ENCODE assay signal across 20 cellular contexts in the genomic region with DNA sequence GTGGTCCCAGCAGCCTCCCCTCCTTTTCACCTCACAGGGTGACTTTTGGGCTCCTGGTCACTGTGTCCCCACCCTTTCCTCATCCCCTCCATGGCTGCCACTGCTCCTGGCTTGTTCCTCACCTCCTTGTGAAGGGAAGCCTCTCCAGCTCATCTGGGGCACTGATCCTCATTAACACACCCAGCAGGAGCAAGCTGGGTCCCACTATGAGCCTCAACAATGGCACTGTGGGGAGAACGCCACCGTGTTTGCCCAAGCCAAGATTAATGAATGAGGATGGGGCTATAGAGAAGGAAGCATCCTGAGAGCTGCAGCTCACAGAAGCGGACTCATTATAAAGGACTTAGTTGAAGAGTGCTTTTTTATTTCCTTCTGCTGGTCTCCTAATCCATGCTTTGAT.
"Had no signal": no experiment of that assay in that cellular context is flagged by ENCODE, and none has a peak within 500 bp of the region (broad histone marks: within the 10 kb centered on the region; RNA-seq: fewer than 3 reads in every experiment).

No MANE protein-coding gene starts in this region.

- H3K36me3 Mint-ChIP-seq: naive B cell had no signal

- H3K4me3 ChIP-seq: coronary artery, heart left ventricle, right atrium auricular region, sigmoid colon, skin epidermis, stomach, thoracic aorta, transverse colon had no signal

- H3K36me3 ChIP-seq: heart left ventricle, right atrium auricular region, sigmoid colon, stomach, thoracic aorta, transverse colon had no signal

- ATAC-seq: esophagus mucosa, heart left ventricle had no signal

- H3K27ac ChIP-seq: coronary artery, heart left ventricle, right atrium auricular region, sigmoid colon, skin epidermis, stomach, thoracic aorta, transverse colon had no signal

- DNase-seq: effector CD8-positive, alpha-beta T cell; heart left ventricle; hippocampal formation; kidney glomerular epithelial cell; mesendoderm; naive B cell; posterior cingulate gyrus; sigmoid colon; stimulated activated CD4-positive, alpha-beta T cell treated with anti-CD3 and anti-CD28 coated beads, Interleukin-2, amount 100 ng/mL, for 24 hours; stimulated activated CD4-positive, alpha-beta T cell treated with anti-CD3 and anti-CD28 coated beads, Interleukin-4, amount 100 ng/mL, for 4 hours; stimulated activated naive CD4-positive, alpha-beta T cell; stomach; substantia nigra; transverse colon had no signal

- H3K9me3 Mint-ChIP-seq: nephron had no signal

- H3K4me3 Mint-ChIP-seq: naive B cell, nephron had no signal

- H3K4me1 Mint-ChIP-seq: naive B cell, nephron had no signal

- H3K4me1 ChIP-seq: heart left ventricle, right atrium auricular region, sigmoid colon, stomach, transverse colon had no signal

- H3K27ac Mint-ChIP-seq: naive B cell, nephron had no signal

- H3K27me3 Mint-ChIP-seq: naive B cell had no signal

- H3K27me3 ChIP-seq: heart left ventricle, right atrium auricular region, sigmoid colon, stomach, transverse colon had no signal
